In the genomic region with DNA sequence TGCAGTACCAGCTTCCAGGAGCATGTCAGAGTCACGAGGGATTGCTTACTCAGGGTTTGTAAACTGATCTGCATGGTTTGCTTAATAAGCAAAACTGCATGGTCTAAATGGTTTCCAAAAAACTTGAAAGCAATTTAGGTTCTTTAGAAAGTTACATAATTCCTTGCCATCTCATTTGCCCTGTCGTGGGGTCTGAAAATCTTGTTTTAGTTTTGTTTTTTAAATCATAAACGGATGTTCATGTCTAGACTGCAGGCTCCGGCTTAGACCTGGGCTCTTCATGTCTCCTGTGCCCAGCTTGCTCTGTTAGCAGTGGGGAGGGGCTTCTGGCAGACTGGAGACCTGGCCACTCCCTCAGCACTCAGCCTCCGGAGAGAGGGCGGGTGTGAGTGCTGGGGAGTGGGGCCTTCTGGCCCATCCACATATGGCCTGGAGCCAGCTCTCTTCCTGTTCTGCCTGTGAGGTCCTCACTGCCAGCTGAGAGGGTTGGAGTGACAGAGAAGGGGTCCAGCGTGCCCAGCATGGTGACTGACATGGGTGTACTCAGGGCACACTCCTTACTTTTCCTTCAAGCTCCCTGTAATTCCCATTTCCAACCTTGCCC, we compare ENCODE assay signal across 12 cellular contexts. TPM values are rescaled to one million over a fixed set of nuclear protein-coding genes. Genes with fewer than 3 reads are reported as not detected.
DNase-seq lines count a peak whose midpoint lies in the region; ATAC-seq and TF ChIP-seq lines count a peak whose summit lies in the region.
"Had no signal": no experiment of that assay in that cellular context is flagged by ENCODE, and none has a peak within 500 bp of the region (broad histone marks: within the 10 kb centered on the region; RNA-seq: fewer than 3 reads in every experiment).

No MANE protein-coding gene starts in this region.

- H3K27ac ChIP-seq in DND-41 (ENCODE audit: low read length) (no peak overlapping the region), psoas muscle (no peak overlapping the region), uterus (no peak overlapping the region)
- H3K27ac ChIP-seq in naive thymus-derived CD4-positive, alpha-beta T cell (ENCODE audit: low read depth, low read length) = no peak overlapping the region
- H3K27ac ChIP-seq: SJSA1 had no signal

- ATAC-seq in DND-41 (ENCODE audit: insufficient read depth, low read depth) (peak; percentile 47; the same call in 2 of the 3 replicates), psoas muscle (no peak)
- peak; percentile 23 for ATAC-seq in activated naive CD8-positive, alpha-beta T cell treated with anti-CD3 and anti-CD28 coated beads, Interleukin-2, amount 50 U/mL, for 24 hours
- peak; percentile 48 for ATAC-seq in naive thymus-derived CD4-positive, alpha-beta T cell
- ATAC-seq in stimulated activated effector memory CD8-positive, alpha-beta T cell treated with anti-CD3 and anti-CD28 coated beads, Interleukin-12 subunit alpha, Interleukin-12 subunit beta, amount 100 ng/mL, for 72 hours = no peak

- WGBS in psoas muscle, 3 donors = 42 to 49% (median 44%) methylated on average over 7 of the region's 7 CpGs

- no peaks in the 10 kb centered on the region for H3K79me2 ChIP-seq in DND-41 (ENCODE audit: insufficient read depth, low read length)

- H4K20me1 ChIP-seq in DND-41 (ENCODE audit: insufficient read depth, low read length) = no peaks in the 10 kb centered on the region

- DNase-seq in DND-41 (no peak), NCI-H2029 treated with DMSO at 0.1 percent for 48 hours (lab: John Stamatoyannopoulos, UW) (peak; percentile 81), psoas muscle (no peak), occipital lobe (lab: John Stamatoyannopoulos, UW) (no peak), uterus (no peak)
- DNase-seq in activated naive CD8-positive, alpha-beta T cell treated with anti-CD3 and anti-CD28 coated beads, Interleukin-2, amount 50 U/mL, for 24 hours = no peak
- DNase-seq in naive thymus-derived CD4-positive, alpha-beta T cell = peak in 1 of 9 donors; percentile 22
- DNase-seq in stimulated activated effector memory CD8-positive, alpha-beta T cell treated with anti-CD3 and anti-CD28 coated beads, Interleukin-12 subunit alpha, Interleukin-12 subunit beta, amount 100 ng/mL, for 72 hours (ENCODE audit: low spot score in 2 of 2) = no peak
- DNase-seq: naive B cell; stimulated activated naive CD4-positive, alpha-beta T cell had no signal

- CTCF ChIA-PET in naive thymus-derived CD4-positive, alpha-beta T cell (lab: Charles Lee) = no interaction called here

- H3K27ac Mint-ChIP-seq in activated naive CD8-positive, alpha-beta T cell treated with anti-CD3 and anti-CD28 coated beads, Interleukin-2, amount 50 U/mL, for 24 hours = peak overlapping the region; percentile 92
- no peak overlapping the region for H3K27ac Mint-ChIP-seq in naive thymus-derived CD4-positive, alpha-beta T cell
- H3K27ac Mint-ChIP-seq in stimulated activated effector memory CD8-positive, alpha-beta T cell treated with anti-CD3 and anti-CD28 coated beads, Interleukin-12 subunit alpha, Interleukin-12 subunit beta, amount 100 ng/mL, for 72 hours = no peak overlapping the region

- POLR2A ChIA-PET in naive thymus-derived CD4-positive, alpha-beta T cell (lab: Charles Lee) = no interaction called here

- no peak overlapping the region for H2AFZ ChIP-seq in DND-41 (ENCODE audit: low read depth, low read length)

- TF ChIP-seq CTCF in DND-41 (IDR thresholded peaks at IDR 0.05; ENCODE audit: borderline replicate concordance, extremely low read depth, low read length, poor library complexity, severe bottlenecking) (no peak), psoas muscle (IDR thresholded peaks at IDR 0.05) (no peak), uterus (IDR thresholded peaks at IDR 0.05) (no peak)

- H3K4me2 ChIP-seq in DND-41 (ENCODE audit: insufficient read depth, low read length) = no peak overlapping the region

- H3K36me3 ChIP-seq in DND-41 (ENCODE audit: insufficient read depth, low read length) (no peaks in the 10 kb centered on the region), psoas muscle (ENCODE audit: insufficient read depth in 1 of 2, low read depth in 1 of 2) (no peaks in the 10 kb centered on the region), uterus (no peaks in the 10 kb centered on the region)
- H3K36me3 ChIP-seq in naive thymus-derived CD4-positive, alpha-beta T cell (ENCODE audit: control insufficient read depth in 2 of 3, insufficient read depth in 3 of 3, low read length in 3 of 3) = no peaks in the 10 kb centered on the region
- H3K36me3 ChIP-seq: SJSA1 had no signal

- no peaks in the 10 kb centered on the region for H3K9me3 Mint-ChIP-seq in activated naive CD8-positive, alpha-beta T cell treated with anti-CD3 and anti-CD28 coated beads, Interleukin-2, amount 50 U/mL, for 24 hours
- H3K9me3 Mint-ChIP-seq in naive thymus-derived CD4-positive, alpha-beta T cell = peaks cover 0 to 3% (median 0%) of the 10 kb centered on the region in 11 donors
- H3K9me3 Mint-ChIP-seq in stimulated activated effector memory CD8-positive, alpha-beta T cell treated with anti-CD3 and anti-CD28 coated beads, Interleukin-12 subunit alpha, Interleukin-12 subunit beta, amount 100 ng/mL, for 72 hours = no peaks in the 10 kb centered on the region
- H3K9me3 Mint-ChIP-seq: central memory CD8-positive, alpha-beta T cell; naive B cell had no signal

- H3K9me3 ChIP-seq in DND-41 (ENCODE audit: insufficient read depth, low read length, severe bottlenecking) = no peaks in the 10 kb centered on the region
- no peaks in the 10 kb centered on the region for H3K9me3 ChIP-seq in naive thymus-derived CD4-positive, alpha-beta T cell (ENCODE audit: control insufficient read depth in 2 of 3, low read length in 3 of 3)
- H3K9me3 ChIP-seq in psoas muscle = no peaks in the 10 kb centered on the region
- no peaks in the 10 kb centered on the region for H3K9me3 ChIP-seq in uterus
- H3K9me3 ChIP-seq: SJSA1 had no signal

- no peaks in the 10 kb centered on the region for H3K36me3 Mint-ChIP-seq in activated naive CD8-positive, alpha-beta T cell treated with anti-CD3 and anti-CD28 coated beads, Interleukin-2, amount 50 U/mL, for 24 hours (ENCODE audit: low read depth)
- H3K36me3 Mint-ChIP-seq in naive thymus-derived CD4-positive, alpha-beta T cell = peaks cover 0 to 4% (median 3%) of the 10 kb centered on the region in 5 donors
- H3K36me3 Mint-ChIP-seq in stimulated activated effector memory CD8-positive, alpha-beta T cell treated with anti-CD3 and anti-CD28 coated beads, Interleukin-12 subunit alpha, Interleukin-12 subunit beta, amount 100 ng/mL, for 72 hours = no peaks in the 10 kb centered on the region
- H3K36me3 Mint-ChIP-seq: naive B cell had no signal

- no peak overlapping the region for H3K4me3 Mint-ChIP-seq in activated naive CD8-positive, alpha-beta T cell treated with anti-CD3 and anti-CD28 coated beads, Interleukin-2, amount 50 U/mL, for 24 hours
- H3K4me3 Mint-ChIP-seq in naive thymus-derived CD4-positive, alpha-beta T cell = no peak overlapping the region
- H3K4me3 Mint-ChIP-seq in stimulated activated effector memory CD8-positive, alpha-beta T cell treated with anti-CD3 and anti-CD28 coated beads, Interleukin-12 subunit alpha, Interleukin-12 subunit beta, amount 100 ng/mL, for 72 hours = no peak overlapping the region
- H3K4me3 Mint-ChIP-seq: central memory CD8-positive, alpha-beta T cell; naive B cell had no signal

- H3K4me3 ChIP-seq in DND-41 (ENCODE audit: low read depth in 1 of 2, low read length in 2 of 2) = no peak overlapping the region
- H3K4me3 ChIP-seq in naive thymus-derived CD4-positive, alpha-beta T cell (ENCODE audit: low read length) = no peak overlapping the region
- H3K4me3 ChIP-seq in psoas muscle = no peak overlapping the region
- H3K4me3 ChIP-seq in uterus = no peak overlapping the region
- H3K4me3 ChIP-seq: SJSA1 had no signal

- intact Hi-C loops in naive thymus-derived CD4-positive, alpha-beta T cell (cut with micrococcal nuclease) = no loop called here
- intact Hi-C loops in psoas muscle (cut with DNase I) (no loop called here), uterus (cut with DNase I; ENCODE audit: low total_unique reads) (no loop called here)

- H3K27me3 ChIP-seq in DND-41 (ENCODE audit: insufficient read depth, low read length, poor library complexity) (no peaks in the 10 kb centered on the region), psoas muscle (ENCODE audit: insufficient read depth in 3 of 3, low read length in 2 of 3) (no peaks in the 10 kb centered on the region), uterus (no peaks in the 10 kb centered on the region)
- H3K27me3 ChIP-seq in naive thymus-derived CD4-positive, alpha-beta T cell (ENCODE audit: control insufficient read depth in 2 of 2, insufficient read depth in 2 of 2, low read length in 2 of 2) = no peaks in the 10 kb centered on the region

- H3K9ac ChIP-seq in DND-41 (ENCODE audit: low read depth, low read length) = no peak overlapping the region

- TF ChIP-seq POLR2A in uterus (IDR thresholded peaks at IDR 0.05) = no peak

- H3K4me1 Mint-ChIP-seq in activated naive CD8-positive, alpha-beta T cell treated with anti-CD3 and anti-CD28 coated beads, Interleukin-2, amount 50 U/mL, for 24 hours = peaks cover 71% of the 10 kb centered on the region
- peaks cover 2 to 15% (median 3%) of the 10 kb centered on the region in 7 donors for H3K4me1 Mint-ChIP-seq in naive thymus-derived CD4-positive, alpha-beta T cell
- H3K4me1 Mint-ChIP-seq in stimulated activated effector memory CD8-positive, alpha-beta T cell treated with anti-CD3 and anti-CD28 coated beads, Interleukin-12 subunit alpha, Interleukin-12 subunit beta, amount 100 ng/mL, for 72 hours = peaks cover 55% of the 10 kb centered on the region

- H3K27me3 Mint-ChIP-seq in activated naive CD8-positive, alpha-beta T cell treated with anti-CD3 and anti-CD28 coated beads, Interleukin-2, amount 50 U/mL, for 24 hours = peaks cover 5% of the 10 kb centered on the region
- peaks cover 0 to 10% (median 0%) of the 10 kb centered on the region in 5 donors for H3K27me3 Mint-ChIP-seq in naive thymus-derived CD4-positive, alpha-beta T cell
- H3K27me3 Mint-ChIP-seq: central memory CD8-positive, alpha-beta T cell had no signal

- H3K4me1 ChIP-seq in DND-41 (ENCODE audit: insufficient read depth, low read length) = peaks cover 5% of the 10 kb centered on the region
- peaks cover 0 to 5% of the 10 kb centered on the region in 2 donors for H3K4me1 ChIP-seq in naive thymus-derived CD4-positive, alpha-beta T cell (ENCODE audit: control insufficient read depth in 2 of 2, insufficient read depth in 2 of 2, low read length in 2 of 2)
- H3K4me1 ChIP-seq in psoas muscle = no peaks in the 10 kb centered on the region
- no peaks in the 10 kb centered on the region for H3K4me1 ChIP-seq in uterus
- H3K4me1 ChIP-seq: SJSA1 had no signal

RNA-seq across cellular contexts. Expression of gene PRF1, which starts 17.5 kb away (rescaled TPM):
- total RNA-seq in naive thymus-derived CD4-positive, alpha-beta T cell = 100 to 1,000 TPM in 2 of 5 experiments, 10 to 100 TPM in 2, 1 to 10 TPM in 1; 8.1 to 198 (median 30.7) TPM
- polyA plus RNA-seq in naive thymus-derived CD4-positive, alpha-beta T cell = 10 to 100 TPM; 19.3 to 27.6 TPM
- total RNA-seq in psoas muscle (1 to 10 TPM; 1.6 to 3.4 (median 1.8) TPM), occipital lobe (not detected), uterus (1 to 10 TPM in 2 of 4 donors, under 1 TPM in 1, not detected in 1; 0.51 to 8.7 (median 1.1) TPM)
- polyA plus RNA-seq in psoas muscle = under 1 TPM; 0.33 to 0.72 (median 0.43) TPM
- total RNA-seq: SJSA1 had no signal

Comparison
In these comparisons a context has a peak if more than half of its experiments do, and no peak if none do; other contexts are left out.
1. ATAC-seq: peak in DND-41 (single experiment), activated naive CD8-positive, alpha-beta T cell treated with anti-CD3 and anti-CD28 coated beads, Interleukin-2, amount 50 U/mL, for 24 hours (single experiment) and naive thymus-derived CD4-positive, alpha-beta T cell (single experiment); none in stimulated activated effector memory CD8-positive, alpha-beta T cell treated with anti-CD3 and anti-CD28 coated beads, Interleukin-12 subunit alpha, Interleukin-12 subunit beta, amount 100 ng/mL, for 72 hours (single experiment) and psoas muscle (0 of 4).